10 cellular contexts compared by ENCODE assay signal in the genomic region with DNA sequence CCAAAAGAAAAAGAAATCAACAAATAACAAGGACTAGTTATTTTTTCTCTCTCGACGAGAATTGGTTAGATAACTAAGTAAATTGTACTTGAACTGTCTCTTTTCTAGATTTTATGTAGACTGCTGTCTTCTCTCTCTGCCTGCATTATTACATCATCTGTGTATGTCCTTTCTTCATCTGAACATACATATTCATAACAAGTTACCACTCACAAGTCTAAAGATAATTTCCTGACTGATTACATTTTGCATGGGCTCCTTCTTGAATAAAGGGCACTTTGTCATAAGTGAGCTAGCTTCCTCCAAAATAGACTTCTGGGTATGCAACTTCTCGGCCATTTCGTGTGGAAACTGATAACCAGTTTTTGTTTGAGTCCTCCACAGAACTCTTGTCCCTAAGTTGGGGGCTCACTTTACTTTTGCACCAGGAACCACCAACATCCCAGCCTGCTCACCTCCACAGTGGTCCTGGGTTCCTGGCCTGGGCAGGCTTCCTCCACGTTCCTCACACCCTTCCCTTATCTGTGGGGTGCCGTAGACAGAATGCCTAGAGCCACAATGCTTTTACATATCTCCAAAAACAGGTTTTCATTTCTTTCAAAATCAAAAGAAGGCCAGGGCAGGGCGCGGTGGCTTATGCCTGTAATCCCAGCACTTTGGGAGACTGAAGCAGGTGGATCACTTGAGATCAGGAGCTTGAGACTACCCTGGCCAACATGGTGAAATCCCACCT. TPM values are rescaled to one million over a fixed set of nuclear protein-coding genes. Genes with fewer than 3 reads are reported as not detected.
DNase-seq lines count a peak whose midpoint lies in the region; ATAC-seq and TF ChIP-seq lines count a peak whose summit lies in the region.
"Had no signal": no experiment of that assay in that cellular context is flagged by ENCODE, and none has a peak within 500 bp of the region (broad histone marks: within the 10 kb centered on the region; RNA-seq: fewer than 3 reads in every experiment).

No MANE protein-coding gene starts in this region.

- H3K79me1 ChIP-seq in IMR-90 (ENCODE audit: low read depth in 1 of 2, low read length in 2 of 2), result peaks cover 3 to 9% of the 10 kb centered on the region in 2 experiments; a peak in 2 of 4 replicates

- H3K4me3 Mint-ChIP-seq in naive thymus-derived CD8-positive, alpha-beta T cell, result peak overlapping the region in 9 of 10 donors; percentile 13 to 75 (median 24)

- POLR2A ChIA-PET in IMR-90 (lab: Charles Lee; ENCODE audit: unreplicated experiment), result interaction anchor here (0.5 kb wide), 1 partner anchor 90 kb away, joined by 3 read pairs; no protein-coding TSS in a partner anchor
- POLR2A ChIA-PET in naive thymus-derived CD8-positive, alpha-beta T cell (lab: Charles Lee), result interaction anchor here (0.5 to 3.3 kb wide), 3 partner anchors 11 to 110 kb away, joined by 3 to 46 read pairs (median 3); no protein-coding TSS in a partner anchor

- no peak overlapping the region for H2AFZ ChIP-seq in ACC112 (ENCODE audit: low read length, unreplicated experiment)
- H2AFZ ChIP-seq in IMR-90 (replicated peaks; ENCODE audit: low read length, poor library complexity), result no peak overlapping the region

- peak overlapping the region; percentile 42 for H3K18ac ChIP-seq in IMR-90 (ENCODE audit: low read depth, low read length)

- H3K9ac ChIP-seq in IMR-90 (ENCODE audit: low read depth, low read length), result no peak overlapping the region

- H4K20me1 ChIP-seq in IMR-90 (ENCODE audit: insufficient read depth, low read length), result no peaks in the 10 kb centered on the region

- H4K8ac ChIP-seq in IMR-90 (ENCODE audit: low read depth in 2 of 2, low read length in 2 of 2), result peak overlapping the region in 1 of 2 experiments; percentile 32; a peak in 1 of 4 replicates

- no peaks in the 10 kb centered on the region for H3K27me3 Mint-ChIP-seq in naive thymus-derived CD8-positive, alpha-beta T cell

- no peaks in the 10 kb centered on the region for H3K79me2 ChIP-seq in ACC112 (ENCODE audit: control insufficient read depth, insufficient read depth, low read length, unreplicated experiment)

- no peak for TF ChIP-seq POLR2A in IMR-90 (IDR thresholded peaks at IDR 0.05; ENCODE audit: low read depth, low read length)

- peak overlapping the region; percentile 44 for H4K91ac ChIP-seq in IMR-90 (ENCODE audit: insufficient read depth, low read depth, low read length)

- H3K27ac ChIP-seq in ACC112 (ENCODE audit: low read depth, low read length) (peak overlapping the region; percentile 96), IMR-90 (ENCODE audit: insufficient read depth, low read length) (peak overlapping the region; percentile 53), caudate nucleus (ENCODE audit: low read depth, low read length) (peak overlapping the region; percentile 80)

- BruUV-seq in IMR-90 (replicated peaks; lab: Mats Ljungman, UMichigan), result no TSS peak

- 92% methylated on average over 4 of the region's 8 CpGs; no CpG with 5 or more reads in 1 of the 2 experiments for WGBS in IMR-90 (ENCODE audit: extremely low coverage in 2 of 2, insufficient read length in 1 of 2), 2 experiments

- intact Hi-C loops in IMR-90 (cut with micrococcal nuclease), result no loop called here

- no peak for ATAC-seq in IMR-90 (ENCODE audit: low read depth)
- ATAC-seq in naive thymus-derived CD8-positive, alpha-beta T cell, result no peak
- no peak for ATAC-seq in GM18519 (IDR thresholded peaks at IDR 0.05; ENCODE audit: low FRiP score, unreplicated experiment)
- no peak for ATAC-seq in HG02852 (IDR thresholded peaks at IDR 0.05; ENCODE audit: unreplicated experiment)

- no peak for TF ChIP-seq CTCF in IMR-90 (conservative IDR thresholded peaks at IDR 0.05; ENCODE audit: low read depth, low read length)

- dilution Hi-C loops in IMR-90 (cut with HindIII; ENCODE audit: low sequenced_read_pairs, unreplicated experiment), result no loop called here

- no peak for TF ChIP-seq RAD21 in IMR-90 (IDR thresholded peaks at IDR 0.05; ENCODE audit: low read length)

- H2AK9ac ChIP-seq in IMR-90 (replicated peaks; ENCODE audit: low read depth, low read length, poor library complexity), result peak overlapping the region; percentile 5

- H2BK5ac ChIP-seq in IMR-90 (ENCODE audit: low read depth, low read length, poor library complexity, severe bottlenecking), result peak overlapping the region; percentile 72

- peak overlapping the region; percentile 84 for H4K5ac ChIP-seq in IMR-90 (ENCODE audit: low read depth, low read length)

- H3K27me3 ChIP-seq in ACC112 (ENCODE audit: insufficient read depth, low read length), result no peaks in the 10 kb centered on the region
- H3K27me3 ChIP-seq in IMR-90 (ENCODE audit: control insufficient read depth, insufficient read depth, low read length), result no peaks in the 10 kb centered on the region

- H3K9me1 ChIP-seq in IMR-90 (ENCODE audit: insufficient read depth, low read length), result peaks cover 16% of the 10 kb centered on the region; the same call in 1 of the 2 replicates

- H3K4me3 ChIP-seq in ACC112 (ENCODE audit: low read depth, low read length), result no peak overlapping the region
- H3K4me3 ChIP-seq in IMR-90 (ENCODE audit: insufficient read depth, low read depth, low read length), result no peak overlapping the region

- no peak overlapping the region for H3K4me2 ChIP-seq in IMR-90 (ENCODE audit: low read depth, low read length)

- H3K56ac ChIP-seq in IMR-90 (ENCODE audit: extremely low read depth, insufficient read depth, low read length), result no peak overlapping the region

- H3K36me3 ChIP-seq in ACC112 (ENCODE audit: insufficient read depth, low read length) (no peaks in the 10 kb centered on the region), IMR-90 (ENCODE audit: control insufficient read depth, insufficient read depth, low read length) (no peaks in the 10 kb centered on the region)

- no peak overlapping the region for H3K23ac ChIP-seq in IMR-90 (ENCODE audit: low read depth, low read length)

- H3K4me1 ChIP-seq in ACC112 (ENCODE audit: control insufficient read depth, insufficient read depth, low read length, unreplicated experiment), result peaks cover 39% of the 10 kb centered on the region
- H3K4me1 ChIP-seq in IMR-90 (ENCODE audit: control insufficient read depth, insufficient read depth, low read length), result peaks cover 17% of the 10 kb centered on the region

- peak overlapping the region; percentile 49; the same call in 1 of the 3 replicates for H2BK15ac ChIP-seq in IMR-90 (ENCODE audit: low read depth, low read length)

- peak overlapping the region; percentile 67 for H3K4ac ChIP-seq in IMR-90 (ENCODE audit: low read depth, low read length)

- H3K9me3 ChIP-seq in IMR-90 (ENCODE audit: control insufficient read depth, insufficient read depth, low read length), result no peaks in the 10 kb centered on the region

- H3K36me3 Mint-ChIP-seq in naive thymus-derived CD8-positive, alpha-beta T cell, result no peaks in the 10 kb centered on the region

- peaks cover 25 to 73% (median 65%) of the 10 kb centered on the region in 4 donors for H3K4me1 Mint-ChIP-seq in naive thymus-derived CD8-positive, alpha-beta T cell

- H2BK20ac ChIP-seq in IMR-90 (ENCODE audit: low read depth, low read length), result peak overlapping the region; percentile 82

- H2AK5ac ChIP-seq in IMR-90 (ENCODE audit: low read depth, low read length), result peak overlapping the region; percentile 82

- peak overlapping the region; percentile 95 to 100 (median 98) for H3K27ac Mint-ChIP-seq in naive thymus-derived CD8-positive, alpha-beta T cell

- H2BK120ac ChIP-seq in IMR-90 (ENCODE audit: low read depth, low read length), result peak overlapping the region; percentile 80; the same call in 1 of the 2 replicates

- no peak for DNase-seq in IMR-90
- DNase-seq in caudate nucleus (lab: John Stamatoyannopoulos, UW), result no peak
- no peak for DNase-seq in naive thymus-derived CD8-positive, alpha-beta T cell
- no peak for DNase-seq in mesenteric fat pad (ENCODE audit: low spot score)
- no peak for DNase-seq in NCI-H1694 (lab: John Stamatoyannopoulos, UW)
- DNase-seq: anterior cingulate cortex, midbrain had no signal

- H3K9me3 Mint-ChIP-seq in naive thymus-derived CD8-positive, alpha-beta T cell, result no peaks in the 10 kb centered on the region

- in situ Hi-C loops in IMR-90 (cut with MboI; ENCODE audit: low sequenced_read_pairs), result no loop called here

- peak overlapping the region; percentile 53; the same call in 1 of the 2 replicates for H3K14ac ChIP-seq in IMR-90 (replicated peaks; ENCODE audit: low read depth, low read length)

- CTCF ChIA-PET in IMR-90 (lab: Yijun Ruan, JAX), result no interaction called here

TF ChIP-seq in IMR-90, 13 proteins besides CTCF, POLR2A, EP300 and RAD21:
- TF ChIP-seq MAFK (IDR thresholded peaks at IDR 0.05; ENCODE audit: low read depth, low read length) (no peak), SMC3 (IDR thresholded peaks at IDR 0.05; ENCODE audit: low read depth, low read length) (no peak), CEBPB (IDR thresholded peaks at IDR 0.05; ENCODE audit: low read depth, low read length) (peak; percentile 42)

RNA-seq across cellular contexts. Expression of a gene that starts 6.2 kb away (rescaled TPM):
- 77.8 and 104 TPM in 2 replicates for total RNA-seq in IMR-90 (2012; rRNA removed)
- polyA plus RNA-seq in IMR-90 (2012; rRNA removed), result 71.5 and 89.5 TPM in 2 replicates
- polyA plus RNA-seq in IMR-90 (2012; cell fraction: cytosol; rRNA removed), result 14.9 and 35.0 TPM in 2 replicates
- polyA plus RNA-seq in IMR-90 (2012; cell fraction: nucleus; rRNA removed; ENCODE audit: low replicate concordance), result 29.6 and 177 TPM in 2 replicates
- total RNA-seq in naive thymus-derived CD8-positive, alpha-beta T cell, result 10 to 100 TPM; 84.6 to 93.6 TPM
- 10 to 100 TPM; 61.0 to 77.1 (median 62.7) TPM for polyA plus RNA-seq in naive thymus-derived CD8-positive, alpha-beta T cell
- total RNA-seq in mesenteric fat pad, result 60.2 TPM

RNA-seq across cellular contexts. Expression of a gene that starts 21.5 kb away (rescaled TPM):
- total RNA-seq in IMR-90 (2012; rRNA removed) (4.2 and 4.5 TPM in 2 replicates), mesenteric fat pad (165 TPM)
- polyA plus RNA-seq in IMR-90 (2012; rRNA removed), result 2.3 and 2.4 TPM in 2 replicates
- 1.0 and 1.5 TPM in 2 replicates for polyA plus RNA-seq in IMR-90 (2012; cell fraction: cytosol; rRNA removed)
- 4.5 and 10.6 TPM in 2 replicates for polyA plus RNA-seq in IMR-90 (2012; cell fraction: nucleus; rRNA removed; ENCODE audit: low replicate concordance)
- 1 to 10 TPM; 2.5 to 4.3 TPM for total RNA-seq in naive thymus-derived CD8-positive, alpha-beta T cell
- 1 to 10 TPM in 1 of 3 donors, under 1 TPM in 2; 0.14 to 1.4 (median 0.54) TPM for polyA plus RNA-seq in naive thymus-derived CD8-positive, alpha-beta T cell

Comparison
In these comparisons a context has a peak if more than half of its experiments do, and no peak if none do; other contexts are left out.
1. RNA of a gene that starts 21.5 kb away (total RNA-seq): 165 TPM in mesenteric fat pad (single experiment); 4.2 to 4.5 TPM in IMR-90 and 2.5 to 4.3 TPM in naive thymus-derived CD8-positive, alpha-beta T cell; every median in the first group is over 10 times any median in the second.
2. Peak in every context shown above with its lines, with median percentiles within 50 percentile points of each other: H3K27ac ChIP-seq.